23 cellular contexts compared by ENCODE assay signal in genomic region chr7:175955-176354, GRCh38.
"Had no signal": no experiment of that assay in that cellular context is flagged by ENCODE, and none has a peak within 500 bp of the region (broad histone marks: within the 10 kb centered on the region; RNA-seq: fewer than 3 reads in every experiment).

No MANE protein-coding gene starts in this region.

- H3K36me3 ChIP-seq: SJSA1 had no signal

- H3K4me3 ChIP-seq: SJSA1, SK-N-MC had no signal

- H3K4me1 ChIP-seq: SJSA1 had no signal

- H3K9me3 ChIP-seq: SJSA1 had no signal

- FAIRE-seq: RCC 7860 had no signal

- DNase-seq: IMR-90, Kasumi-1, MM.1S, NCI-H1092 treated with DMSO at 0.1 percent for 48 hours, NCI-H1436, NCI-H187, NCI-H2029, NCI-H2081 treated with DMSO at 0.1 percent for 48 hours, NCI-H2171, NCI-H226, NCI-H446, NCI-H510A, NCI-H524 treated with DMSO at 0.1 percent for 48 hours, NCI-H69, NCI-H774, Right ventricle myocardium superior, RPMI8226, SIG-M5 had no signal

- H3K27ac ChIP-seq: HL-60, KMS-11, SJSA1, SK-N-MC had no signal

- H3K9ac ChIP-seq: KMS-11 had no signal

- H3K4me2 ChIP-seq: KMS-11 had no signal
